ENCODE assay signal across 25 cellular contexts in genomic region chr15:53059273-53060043, GRCh38.
"Had no signal": no experiment of that assay in that cellular context is flagged by ENCODE, and none has a peak within 500 bp of the region (broad histone marks: within the 10 kb centered on the region; RNA-seq: fewer than 3 reads in every experiment).

No MANE protein-coding gene starts in this region.

- H3K9me3 ChIP-seq: lower lobe of right lung, prostate gland, sigmoid colon, uterus had no signal

- ATAC-seq: heart right ventricle; left ventricle myocardium superior; lower lobe of right lung; naive thymus-derived CD4-positive, alpha-beta T cell; natural killer cell treated with Interleukin-12 subunit alpha and Interleukin-12 subunit beta and Interleukin-15 and Interleukin-18, amount 100 ng/mL, for 72 hours; right cardiac atrium; stimulated activated memory B cell treated with anti-CD40 and anti-IgM and Interleukin-4, amounts not matched to agents 10 μg/mL and 1 μg/mL and 100 μg/mL, for 72 hours; stimulated activated naive CD8-positive, alpha-beta T cell treated with anti-CD3 and anti-CD28 coated beads, Interleukin-15, amount 100 ng/mL, for 72 hours had no signal

- H3K4me1 ChIP-seq: heart right ventricle, lower lobe of right lung, prostate gland, sigmoid colon, tibial nerve, uterus had no signal

- H3K27me3 ChIP-seq: heart right ventricle, hepatocyte, ovary, sigmoid colon, tibial nerve, uterus had no signal

- H3K36me3 ChIP-seq: heart right ventricle, lower lobe of right lung, ovary, prostate gland, sigmoid colon, tibial nerve, uterus had no signal

- H3K4me3 ChIP-seq: heart right ventricle, hepatocyte, lower lobe of right lung, ovary, prostate gland, sigmoid colon, smooth muscle cell, tibial nerve, uterus had no signal

- DNase-seq: heart right ventricle; islet precursor cell; left ventricle myocardium superior; lower lobe of right lung; mammary epithelial cell; mesendoderm; naive thymus-derived CD4-positive, alpha-beta T cell; ovary; retina; right cardiac atrium; sigmoid colon; stimulated activated CD4-positive, alpha-beta T cell treated with anti-CD3 and anti-CD28 coated beads, Interleukin-1b, Interleukin-23, amount 100 ng/mL, for 48 hours; stimulated activated CD4-positive, alpha-beta T cell treated with anti-CD3 and anti-CD28 coated beads, Interleukin-2, amount 100 ng/mL, for 48 hours; stimulated activated CD4-positive, alpha-beta T cell treated with anti-CD3 and anti-CD28 coated beads, Interleukin-4, amount 100 ng/mL, for 4 hours; stimulated activated CD8-positive, alpha-beta memory T cell treated with anti-CD3 and anti-CD28 coated beads, Interleukin-4, amount 100 ng/mL, for 48 hours; stimulated activated naive CD4-positive, alpha-beta T cell treated with Interleukin-2 at 50 U/mL for 16 hours; stimulated activated naive CD8-positive, alpha-beta T cell treated with anti-CD3 and anti-CD28 coated beads, Interleukin-15, amount 100 ng/mL, for 72 hours; substantia nigra; uterus had no signal

- H3K27ac ChIP-seq: heart right ventricle, hepatocyte, lower lobe of right lung, ovary, prostate gland, sigmoid colon, tibial nerve, uterus had no signal
